In the genomic region with DNA sequence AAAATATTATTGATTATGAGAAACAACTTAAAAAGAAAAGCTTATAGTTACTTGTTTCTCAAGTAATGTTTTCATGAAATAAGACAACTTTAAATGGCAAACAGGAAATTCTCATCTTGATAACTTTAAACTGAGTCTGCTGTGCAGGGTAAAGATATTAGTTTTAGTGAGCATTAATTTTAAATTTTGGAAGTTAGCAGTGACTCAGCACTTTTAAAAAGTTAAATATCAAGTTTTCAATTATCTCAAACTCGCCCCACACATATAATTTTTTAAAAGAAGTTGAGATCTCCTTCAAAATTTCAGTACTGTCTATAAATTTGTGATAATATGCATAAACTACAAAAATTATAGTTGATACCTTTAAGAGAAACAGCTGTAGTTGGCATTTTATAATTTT, we compare ENCODE assay signal across 25 cellular contexts.
"Had no signal": no experiment of that assay in that cellular context is flagged by ENCODE, and none has a peak within 500 bp of the region (broad histone marks: within the 10 kb centered on the region; RNA-seq: fewer than 3 reads in every experiment).

No MANE protein-coding gene starts in this region.

- ATAC-seq: activated naive CD4-positive, alpha-beta T cell treated with anti-CD3 and anti-CD28 coated beads, Interleukin-2, amount 50 U/mL, for 72 hours; activated naive CD8-positive, alpha-beta T cell treated with anti-CD3 and anti-CD28 coated beads, Interleukin-2, amount 50 U/mL, for 24 hours; activated T-cell treated with anti-CD3 and anti-CD28 coated beads, Interleukin-2, amount 50 U/mL, for 4 hours; Panc1; Right ventricle myocardium inferior had no signal

- H3K4me2 ChIP-seq: SK-N-SH had no signal

- H3K9ac ChIP-seq: SK-N-SH had no signal

- DNase-seq: activated CD4-positive, alpha-beta memory T cell treated with anti-CD3 and anti-CD28 coated beads for 36 hours; activated CD4-positive, alpha-beta T cell treated with anti-CD3 and anti-CD28 coated beads, Interleukin-2, amount 10 ng/mL, durations not matched to agents 7 days and 5 days; activated CD4-positive, CD25-positive, alpha-beta regulatory T cell; activated CD8-positive, alpha-beta memory T cell treated with anti-CD3 and anti-CD28 coated beads for 24 hours; activated effector memory CD4-positive, alpha-beta T cell treated with anti-CD3 and anti-CD28 coated beads, Interleukin-2, amount 50 U/mL, for 16 hours; activated naive CD4-positive, alpha-beta T cell treated with Interleukin-2 at 50 U/mL for 16 hours; activated naive CD8-positive, alpha-beta T cell treated with anti-CD3 and anti-CD28 coated beads, Interleukin-2, amount 50 U/mL, for 24 hours; activated T-cell treated with anti-CD3 and anti-CD28 coated beads, Interleukin-2, amount 50 U/mL, for 4 hours; amygdala; NCI-H1048; NCI-H1417; NCI-H1930; NCI-H2171; NCI-H2227 treated with DMSO at 0.1 percent for 48 hours; NCI-H526 treated with DMSO at 0.1 percent for 48 hours; NCI-H82; OCI-M1; RPMI8226; SK-N-SH; SW 1271 had no signal

- H3K27ac ChIP-seq: VCaP had no signal

- H3K9me3 ChIP-seq: SK-N-SH had no signal

- H3K9me2 ChIP-seq: SK-N-SH had no signal

- FAIRE-seq: astrocyte had no signal
